ENCODE assay signal across 24 cellular contexts in genomic region chr7:107128748-107129147, GRCh38.
"Had no signal": no experiment of that assay in that cellular context is flagged by ENCODE, and none has a peak within 500 bp of the region (broad histone marks: within the 10 kb centered on the region; RNA-seq: fewer than 3 reads in every experiment).

No MANE protein-coding gene starts in this region.

- H3K4me3 ChIP-seq: coronary artery, dorsolateral prefrontal cortex, esophagus muscularis mucosa, gastroesophageal sphincter, heart right ventricle, left lung, lower lobe of right lung, mucosa of descending colon had no signal

- H3K27me3 ChIP-seq: dorsolateral prefrontal cortex, esophagus muscularis mucosa, gastroesophageal sphincter, heart right ventricle, left lung had no signal

- FAIRE-seq: endothelial cell of umbilical vein, frontal cortex, islet of Langerhans, keratinocyte had no signal

- H3K36me3 ChIP-seq: heart right ventricle, left lung, lower lobe of right lung had no signal

- DNase-seq: dermis blood vessel endothelial cell; dorsolateral prefrontal cortex; effector CD4-positive, alpha-beta T cell; effector memory CD4-positive, alpha-beta T cell; foreskin keratinocyte; head of caudate nucleus; heart right ventricle; hippocampal formation; left cardiac atrium; left lung; left ventricle myocardium superior; lower lobe of right lung; mesenchymal stem cell; mucosa of descending colon; naive B cell; naive thymus-derived CD8-positive, alpha-beta T cell had no signal

- H3K9me3 ChIP-seq: esophagus muscularis mucosa, gastroesophageal sphincter, heart right ventricle, left lung, lower lobe of right lung, mucosa of descending colon had no signal

- ATAC-seq: foreskin keratinocyte; gastroesophageal sphincter; heart right ventricle; left cardiac atrium; left lung; left ventricle myocardium superior; lower lobe of right lung; mucosa of descending colon; naive thymus-derived CD8-positive, alpha-beta T cell had no signal

- H3K27ac ChIP-seq: coronary artery, dorsolateral prefrontal cortex, esophagus muscularis mucosa, foreskin keratinocyte, gastroesophageal sphincter, heart right ventricle, left lung, lower lobe of right lung had no signal

- H3K4me1 ChIP-seq: esophagus muscularis mucosa, foreskin keratinocyte, heart right ventricle, lower lobe of right lung had no signal

- H3K27ac Mint-ChIP-seq: mesothelial cell of epicardium had no signal

- H3K9me3 Mint-ChIP-seq: mesothelial cell of epicardium; naive B cell; naive thymus-derived CD8-positive, alpha-beta T cell had no signal

- H3K4me3 Mint-ChIP-seq: mesothelial cell of epicardium; naive B cell; naive thymus-derived CD8-positive, alpha-beta T cell had no signal

- H3K36me3 Mint-ChIP-seq: naive B cell; naive thymus-derived CD8-positive, alpha-beta T cell had no signal
